ENCODE assay signal across 21 cellular contexts in the genomic region with DNA sequence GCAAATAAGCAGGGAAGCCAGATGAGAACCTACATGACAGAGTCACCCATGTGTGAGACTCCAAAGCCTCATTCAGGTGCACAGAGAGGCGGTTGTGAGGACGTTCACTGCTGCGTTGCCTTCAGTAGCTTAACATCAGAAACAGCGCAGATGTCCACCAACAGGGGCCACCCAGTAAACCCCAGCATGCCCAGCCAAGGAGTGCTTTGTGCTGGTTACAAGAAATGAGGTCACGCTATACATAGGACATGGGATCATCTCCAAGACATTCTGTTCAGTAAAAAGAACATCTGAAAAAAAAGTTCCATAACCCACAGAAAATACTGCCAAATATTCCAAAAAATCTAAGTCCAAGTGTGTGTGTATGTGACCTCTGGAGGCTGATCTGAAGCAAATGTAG. TPM values are rescaled to one million over a fixed set of nuclear protein-coding genes. Genes with fewer than 3 reads are reported as not detected.
DNase-seq lines count a peak whose midpoint lies in the region; ATAC-seq and TF ChIP-seq lines count a peak whose summit lies in the region.
"Had no signal": no experiment of that assay in that cellular context is flagged by ENCODE, and none has a peak within 500 bp of the region (broad histone marks: within the 10 kb centered on the region; RNA-seq: fewer than 3 reads in every experiment).

No MANE protein-coding gene starts in this region.

- H3K9ac ChIP-seq in colonic mucosa (ENCODE audit: low read depth in 2 of 2, low read length in 2 of 2), result no peak overlapping the region

- WGBS in spleen, 5 donors, result 80 to 93% (median 92%) methylated on average over 5 of the region's 5 CpGs

- no peak overlapping the region for H3K27ac ChIP-seq in right atrium auricular region
- H3K27ac ChIP-seq in VCaP, result peak overlapping the region; percentile 90
- H3K27ac ChIP-seq in spleen, result no peak overlapping the region
- H3K27ac ChIP-seq in colonic mucosa, result no peak overlapping the region
- H3K27ac ChIP-seq: C4-2B had no signal

- intact Hi-C loops in left ventricle myocardium superior (cut with micrococcal nuclease), result no loop called here
- intact Hi-C loops in spleen (cut with DNase I; ENCODE audit: low total_unique reads), result no loop called here
- intact Hi-C loops in colonic mucosa (cut with DNase I), result no loop called here

- in situ Hi-C loops in G401 (cut with HindIII; ENCODE audit: low sequenced_read_pairs), result no loop called here

- TF ChIP-seq CTCF in right atrium auricular region (IDR thresholded peaks at IDR 0.05) (no peak), VCaP (conservative IDR thresholded peaks at IDR 0.05) (no peak), spleen (IDR thresholded peaks at IDR 0.05 in 8 of 11, conservative IDR thresholded peaks at IDR 0.05 in 3 of 11) (no peak), colonic mucosa (IDR thresholded peaks at IDR 0.05) (no peak)

- H3K36me3 ChIP-seq in right atrium auricular region, result no peaks in the 10 kb centered on the region
- H3K36me3 ChIP-seq in spleen, result no peaks in the 10 kb centered on the region
- H3K36me3 ChIP-seq in colonic mucosa, result no peaks in the 10 kb centered on the region

- no peaks in the 10 kb centered on the region for H3K4me1 ChIP-seq in right atrium auricular region
- no peaks in the 10 kb centered on the region for H3K4me1 ChIP-seq in spleen
- H3K4me1 ChIP-seq in colonic mucosa, result no peaks in the 10 kb centered on the region
- H3K4me1 ChIP-seq: Caco-2 had no signal

- H3K4me3 ChIP-seq in right atrium auricular region (no peak overlapping the region), spleen (no peak overlapping the region), colonic mucosa (no peak overlapping the region)
- H3K4me3 ChIP-seq: GM12878, GM23338 had no signal

- TF ChIP-seq POLR2A in spleen (IDR thresholded peaks at IDR 0.05), result no peak

- H3K27me3 ChIP-seq in right atrium auricular region (no peaks in the 10 kb centered on the region), spleen (replicated peaks in 1 of 7) (peaks cover 0 to 30% (median 0%) of the 10 kb centered on the region in 7 donors), colonic mucosa (no peaks in the 10 kb centered on the region)

- ATAC-seq in left ventricle myocardium superior, result peak; percentile 20
- ATAC-seq: CD8-positive, alpha-beta T cell; GM12878; GM23338; HCT116 had no signal

- H3K9me3 ChIP-seq in right atrium auricular region (no peaks in the 10 kb centered on the region), spleen (no peaks in the 10 kb centered on the region), colonic mucosa (no peaks in the 10 kb centered on the region)
- H3K9me3 ChIP-seq: Caco-2 had no signal

- DNase-seq in left ventricle myocardium superior (no peak), right atrium auricular region (ENCODE audit: low spot score) (no peak), G401 (ENCODE audit: low spot score) (peak; percentile 52), spleen (peak; percentile 10), colonic mucosa (no peak), anterior cingulate cortex (lab: John Stamatoyannopoulos, UW) (no peak), HUDEP-2 (lab: John Stamatoyannopoulos, UW; ENCODE audit: unreplicated experiment in 76 of 76) (no peak)
- DNase-seq: Caco-2; CD4-positive, CD25-positive, alpha-beta regulatory T cell; CD8-positive, alpha-beta T cell; DMS153; DND-41; GDM1; H9 had no signal

RNA-seq across cellular contexts. Expression of gene SLC52A3, which starts 16.0 kb away (rescaled TPM):
- total RNA-seq in left ventricle myocardium superior (1.9 TPM), right atrium auricular region (1 to 10 TPM; 1.3 to 2.6 TPM), spleen (under 1 TPM in 4 of 7 donors, not detected in 3; 0.17 to 0.44 (median 0.27) TPM), colonic mucosa (10 to 100 TPM; 15.6 to 19.7 TPM)
- 0.06 TPM in 1 of 2 replicates, not detected in the other for total RNA-seq in G401 (2014; rRNA removed; shearing (Covaris generic))
- under 1 TPM; 0.03 to 0.08 (median 0.04) TPM for polyA plus RNA-seq in spleen
- total RNA-seq: A673; CD4-positive, CD25-positive, alpha-beta regulatory T cell; CD8-positive, alpha-beta T cell; GM12878 had no signal
- polyA plus RNA-seq: BJ; CD4-positive, CD25-positive, alpha-beta regulatory T cell; GM12878 had no signal

Comparison
In these comparisons a context has a peak if more than half of its experiments do, and no peak if none do; other contexts are left out.
1. DNase-seq: peak in G401 (single experiment) and spleen (single experiment); none in left ventricle myocardium superior (single experiment), right atrium auricular region (single experiment), colonic mucosa (single experiment), anterior cingulate cortex (0 of 58) and HUDEP-2 (0 of 76).